ENCODE assay signal across 8 cellular contexts in the genomic region with DNA sequence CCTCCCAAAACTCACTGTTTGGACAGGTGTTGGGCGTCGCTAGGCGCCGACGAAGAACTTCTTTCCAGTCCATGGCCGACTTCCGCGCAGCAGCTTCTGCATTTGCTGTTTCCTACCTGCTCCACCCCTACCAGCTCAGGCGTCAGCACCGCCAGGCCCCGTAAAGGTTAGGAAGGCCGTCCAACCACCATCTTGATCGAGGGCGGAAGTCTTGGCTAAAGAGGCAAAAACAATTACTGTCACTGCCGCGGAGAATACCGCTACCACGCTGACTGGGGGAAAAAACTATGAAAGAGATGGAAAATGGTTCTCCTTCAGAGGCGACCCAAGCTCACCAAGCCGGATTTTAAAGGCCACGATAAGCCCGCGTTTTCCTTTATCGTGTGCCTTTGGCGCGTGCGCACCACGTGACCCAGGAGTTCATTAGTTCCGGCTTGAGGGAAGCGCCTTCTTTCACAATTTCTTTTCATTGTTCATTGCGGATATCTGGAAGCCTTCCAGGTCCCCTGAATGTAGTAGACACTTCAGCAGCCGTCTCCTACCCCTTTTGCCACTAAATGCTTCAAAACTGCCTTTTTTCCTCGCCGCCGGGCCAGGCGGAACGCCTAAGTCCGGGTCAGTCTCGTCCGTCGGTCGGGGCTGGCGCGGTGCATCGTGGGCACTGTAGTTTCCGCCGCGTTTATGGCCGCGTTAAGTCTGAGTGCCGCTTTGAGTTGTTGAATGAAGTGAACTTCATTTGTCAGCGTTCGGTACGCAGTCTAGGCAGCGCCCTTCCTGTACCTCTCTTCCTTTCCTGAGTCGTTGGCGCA. TPM values are rescaled to one million over a fixed set of nuclear protein-coding genes. Genes with fewer than 3 reads are reported as not detected.
DNase-seq lines count a peak whose midpoint lies in the region; ATAC-seq, FAIRE-seq and TF ChIP-seq lines count a peak whose summit lies in the region.

PPP2R3C (minus strand) TSS at position 104 of the 809 bp plus-strand sequence; CDS start at position 73, 31 bp downstream.
PRORP (plus strand) TSS at position 666 of the 809 bp plus-strand sequence. CDS start 694 bp downstream, outside the sequence.

- peaks cover 0 to 5% of the 10 kb centered on the region in 2 experiments; a peak in 2 of 5 replicates for H3K27me3 ChIP-seq in HepG2 (ENCODE audit: control insufficient read depth in 1 of 2, insufficient read depth in 2 of 2, low read length in 2 of 2)

- H3K27ac ChIP-seq in C4-2B (peak within 1 kb of the TSS; percentile 89), HepG2 (ENCODE audit: extremely low read length, insufficient read depth, low read length) (peak within 1 kb of the TSS; percentile 91)

- ATAC-seq in GM19395 (IDR thresholded peaks at IDR 0.05; ENCODE audit: unreplicated experiment) (peak; percentile 88), HG03565 (IDR thresholded peaks at IDR 0.05; ENCODE audit: unreplicated experiment) (peak; percentile 76), HepG2 (peak; percentile 94)

- BruUV-seq in HepG2 (replicated peaks; lab: Mats Ljungman, UMichigan), result TSS peak; percentile 66

- H3K4me3 ChIP-seq in HepG2 (replicated peaks in 1 of 3; ENCODE audit: insufficient read depth in 1 of 3, low read depth in 2 of 3, low read length in 3 of 3), result peak within 1 kb of the TSS; percentile 82 to 97 (median 86)

- CTCF ChIA-PET in HepG2 (lab: Yijun Ruan, JAX; ENCODE audit: low intra/inter-chr PET ratio, low total read pairs), result no interaction called here

- H2AFZ ChIP-seq in HepG2 (ENCODE audit: low read length), result peak within 1 kb of the TSS; percentile 94

- peak; percentile 26 for FAIRE-seq in HepG2 (lab: Jason Lieb, UNC)

- H3K4me1 ChIP-seq in HepG2 (ENCODE audit: insufficient read depth, low read length), result peaks cover 67% of the 10 kb centered on the region

- H3K79me2 ChIP-seq in HepG2 (ENCODE audit: insufficient read depth, low read length), result peaks cover 35% of the 10 kb centered on the region

- in situ Hi-C loops in HepG2 (cut with HindIII; ENCODE audit: extremely low pct_ligation_motif_present, low pct_unique_long_range_greater_than_20kb), result loop anchor here (5.0 kb wide), 1 partner anchor 285 kb away; no protein-coding TSS in a partner anchor

- H3K9me3 ChIP-seq in HepG2 (ENCODE audit: low read length), result no peaks in the 10 kb centered on the region

- POLR2A ChIA-PET in HepG2 (lab: Yijun Ruan, JAX), result interaction anchor here (0.5 to 4.5 kb wide), 37 partner anchors 9 to 704 kb away, joined by 3 to 78 read pairs (median 4); partner anchors contain the start of genes BAZ1A, BRMS1L, FAM177A1 and NFKBIA

- peak within 1 kb of the TSS; percentile 86 for H3K4me2 ChIP-seq in HepG2 (ENCODE audit: low read depth, low read length)

- intact Hi-C loops in HepG2 (cut with micrococcal nuclease; ENCODE audit: unreplicated experiment), result loop anchor here (1.0 to 10.0 kb wide), 7 partner anchors 76 to 683 kb away; partner anchors contain the start of genes FAM177A1, PSMA6, RALGAPA1 and SRP54

- no peak for TF ChIP-seq CTCF in C4-2B (conservative IDR thresholded peaks at IDR 0.05)
- TF ChIP-seq CTCF in HepG2 (CRISPR knock-in tag; IDR thresholded peaks at IDR 0.05), result peak; percentile 37

- peak; percentile 90 to 96 for TF ChIP-seq POLR2A in HepG2 (IDR thresholded peaks at IDR 0.05; ENCODE audit: insufficient read depth in 1 of 2, low read depth in 2 of 2, low read length in 2 of 2)

- peak within 1 kb of the TSS; percentile 90 for H3K9ac ChIP-seq in HepG2 (ENCODE audit: insufficient read depth, low read depth, low read length)

- no peak for TF ChIP-seq RAD21 in HepG2 (CRISPR knock-in tag; IDR thresholded peaks at IDR 0.05)

- DNase-seq in NCI-H774 (lab: John Stamatoyannopoulos, UW), result peak; percentile 97
- DNase-seq in activated CD4-positive, alpha-beta T cell treated with anti-CD3 and anti-CD28 coated beads, Interleukin-2, amount 50 U/mL, for 4 hours, result peak; percentile 85 to 90
- peak; percentile 84 to 94 for DNase-seq in dermis microvascular lymphatic vessel endothelial cell (ENCODE audit: low read depth in 2 of 2)
- DNase-seq in HepG2 (ENCODE audit: low spot score), result peak; percentile 98
- peak; percentile 82 for DNase-seq in stimulated activated CD4-positive, alpha-beta T cell treated with anti-CD3 and anti-CD28 coated beads, Interleukin-4, amount 100 ng/mL, for 1 hour

- 2% methylated on average over 57 of the region's 57 CpGs for WGBS in HepG2 (ENCODE audit: low lambda C conversion rate)

- H4K20me1 ChIP-seq in HepG2 (ENCODE audit: insufficient read depth, low read length), result no peaks in the 10 kb centered on the region

- TF ChIP-seq EP300 in HepG2 (IDR thresholded peaks at IDR 0.05; ENCODE audit: low read depth in 2 of 2, low read length in 2 of 2) (peak; percentile 47 to 82), HepG2 (CRISPR knock-in tag; IDR thresholded peaks at IDR 0.05; ENCODE audit: borderline replicate concordance) (peak; percentile 62; the same call in 1 of the 2 replicates)

- H3K36me3 ChIP-seq in HepG2 (replicated peaks in 1 of 2; ENCODE audit: control insufficient read depth in 1 of 2, insufficient read depth in 2 of 2, low read length in 2 of 2), result peaks cover under 1% of the 10 kb centered on the region in 2 experiments; a peak in 3 of 5 replicates

RNA-seq across cellular contexts. Expression of gene PPP2R3C, which starts in this region (rescaled TPM):
- total RNA-seq in dermis microvascular lymphatic vessel endothelial cell, result 30.2 and 40.3 TPM in 2 replicates
- 102 and 140 TPM in 2 replicates for total RNA-seq in HepG2 (2016; rRNA removed; fragmentation: Illumina TruSeq; extraction: Trizol)
- 67.2 and 69.3 TPM in 2 replicates for total RNA-seq in HepG2 (2016; cell fraction: cytosol; rRNA removed; fragmentation: Illumina TruSeq; extraction: Trizol; ENCODE audit: low read depth)
- total RNA-seq in HepG2 (2016; cell fraction: insoluble cytoplasmic fraction; rRNA removed; fragmentation: Illumina TruSeq; extraction: Trizol), result 103 and 132 TPM in 2 replicates
- 98.3 and 109 TPM in 2 replicates for total RNA-seq in HepG2 (2016; cell fraction: membrane; rRNA removed; fragmentation: Illumina TruSeq; extraction: Trizol)
- 70.1 and 86.0 TPM in 2 replicates for total RNA-seq in HepG2 (2016; cell fraction: nucleus; rRNA removed; fragmentation: Illumina TruSeq; extraction: Trizol)
- 49.5 and 63.4 TPM in 2 replicates for polyA plus RNA-seq in HepG2 (2011; rRNA removed)
- polyA plus RNA-seq in HepG2 (2011; cell fraction: cytosol; rRNA removed), result 18.2 and 27.5 TPM in 2 replicates
- polyA plus RNA-seq in HepG2 (2011; cell fraction: nucleus; rRNA removed), result 44.1 and 44.3 TPM in 2 replicates
- 81.6 and 81.7 TPM in 2 replicates for polyA plus RNA-seq in HepG2 (2012)
- 47.5 and 54.1 TPM in 2 replicates for polyA plus RNA-seq in HepG2 (2016; cell fraction: cytosol; fragmentation: Illumina TruSeq; extraction: Trizol; ENCODE audit: low read depth)
- 104 and 106 TPM in 2 replicates for polyA plus RNA-seq in HepG2 (2016; cell fraction: insoluble cytoplasmic fraction; fragmentation: Illumina TruSeq; extraction: Trizol; ENCODE audit: low read depth)
- 73.5 and 78.8 TPM in 2 replicates for polyA plus RNA-seq in HepG2 (2016; cell fraction: membrane; fragmentation: Illumina TruSeq; extraction: Trizol; ENCODE audit: low read depth)
- 113 and 121 TPM in 2 replicates for polyA plus RNA-seq in HepG2 (2016; cell fraction: nucleus; fragmentation: Illumina TruSeq; extraction: Trizol; ENCODE audit: insufficient read depth, low read depth)
- 10.0 and 16.5 TPM in 2 replicates for polyA minus RNA-seq in HepG2 (2011; rRNA and poly(A)+ RNA removed; ENCODE audit: low replicate concordance)
- 18.3 and 22.6 TPM in 2 replicates for polyA minus RNA-seq in HepG2 (2011; cell fraction: cytosol; rRNA and poly(A)+ RNA removed)
- polyA minus RNA-seq in HepG2 (2011; cell fraction: nucleus; rRNA and poly(A)+ RNA removed), result 63.3 and 75.2 TPM in 2 replicates

RNA-seq across cellular contexts. Expression of gene PRORP, which starts in this region (rescaled TPM):
- total RNA-seq in dermis microvascular lymphatic vessel endothelial cell (23.9 and 24.9 TPM in 2 replicates), HepG2 (2016; rRNA removed; fragmentation: Illumina TruSeq; extraction: Trizol) (88.7 and 131 TPM in 2 replicates)
- total RNA-seq in HepG2 (2016; cell fraction: cytosol; rRNA removed; fragmentation: Illumina TruSeq; extraction: Trizol; ENCODE audit: low read depth), result 13.8 and 16.8 TPM in 2 replicates
- 92.4 and 130 TPM in 2 replicates for total RNA-seq in HepG2 (2016; cell fraction: insoluble cytoplasmic fraction; rRNA removed; fragmentation: Illumina TruSeq; extraction: Trizol)
- 35.4 and 42.4 TPM in 2 replicates for total RNA-seq in HepG2 (2016; cell fraction: membrane; rRNA removed; fragmentation: Illumina TruSeq; extraction: Trizol)
- 90.7 and 94.1 TPM in 2 replicates for total RNA-seq in HepG2 (2016; cell fraction: nucleus; rRNA removed; fragmentation: Illumina TruSeq; extraction: Trizol)
- polyA plus RNA-seq in HepG2 (2011; rRNA removed), result 39.5 and 48.9 TPM in 2 replicates
- polyA plus RNA-seq in HepG2 (2011; cell fraction: cytosol; rRNA removed), result 31.7 and 35.0 TPM in 2 replicates
- polyA plus RNA-seq in HepG2 (2011; cell fraction: nucleus; rRNA removed), result 48.8 and 58.1 TPM in 2 replicates
- 28.3 and 37.5 TPM in 2 replicates for polyA plus RNA-seq in HepG2 (2012)
- polyA plus RNA-seq in HepG2 (2016; cell fraction: cytosol; fragmentation: Illumina TruSeq; extraction: Trizol; ENCODE audit: low read depth), result 19.5 and 19.9 TPM in 2 replicates
- polyA plus RNA-seq in HepG2 (2016; cell fraction: insoluble cytoplasmic fraction; fragmentation: Illumina TruSeq; extraction: Trizol; ENCODE audit: low read depth), result 109 and 122 TPM in 2 replicates
- 35.4 and 36.9 TPM in 2 replicates for polyA plus RNA-seq in HepG2 (2016; cell fraction: membrane; fragmentation: Illumina TruSeq; extraction: Trizol; ENCODE audit: low read depth)
- polyA plus RNA-seq in HepG2 (2016; cell fraction: nucleus; fragmentation: Illumina TruSeq; extraction: Trizol; ENCODE audit: insufficient read depth, low read depth), result 57.9 and 59.7 TPM in 2 replicates
- polyA minus RNA-seq in HepG2 (2011; rRNA and poly(A)+ RNA removed; ENCODE audit: low replicate concordance), result 52.8 and 83.3 TPM in 2 replicates
- polyA minus RNA-seq in HepG2 (2011; cell fraction: cytosol; rRNA and poly(A)+ RNA removed), result 20.3 and 21.2 TPM in 2 replicates
- polyA minus RNA-seq in HepG2 (2011; cell fraction: nucleus; rRNA and poly(A)+ RNA removed), result 93.3 and 97.1 TPM in 2 replicates

Comparison
In these comparisons a context has a peak if more than half of its experiments do, and no peak if none do; other contexts are left out.
1. Peak in every context shown above with its lines: DNase-seq, ATAC-seq, H3K4me3 ChIP-seq and H3K27ac ChIP-seq.